In genomic region chr2:3613524-3613905, GRCh38 we compare ENCODE assay signal across 29 cellular contexts. TPM values are rescaled to one million over a fixed set of nuclear protein-coding genes. Genes with fewer than 3 reads are reported as not detected.
DNase-seq lines count a peak whose midpoint lies in the region; ATAC-seq and TF ChIP-seq lines count a peak whose summit lies in the region.
"Had no signal": no experiment of that assay in that cellular context is flagged by ENCODE, and none has a peak within 500 bp of the region (broad histone marks: within the 10 kb centered on the region; RNA-seq: fewer than 3 reads in every experiment).

No MANE protein-coding gene starts in this region.

- H3K4me3 ChIP-seq in Peyer's patch: no peak overlapping the region
- no peak overlapping the region for H3K4me3 ChIP-seq in osteoblast (ENCODE audit: insufficient read depth, low read length)
- H3K4me3 ChIP-seq in upper lobe of right lung: no peak overlapping the region
- H3K4me3 ChIP-seq: GM12878 had no signal

- H3K79me2 ChIP-seq in osteoblast (ENCODE audit: insufficient read depth, low read length): no peaks in the 10 kb centered on the region

- TF ChIP-seq CTCF in Peyer's patch (IDR thresholded peaks at IDR 0.05): no peak
- no peak for TF ChIP-seq CTCF in osteoblast (IDR thresholded peaks at IDR 0.05; ENCODE audit: extremely low read depth, low read depth, low read length)
- no peak for TF ChIP-seq CTCF in upper lobe of right lung (IDR thresholded peaks at IDR 0.05)

- no peak overlapping the region for H2AFZ ChIP-seq in osteoblast (ENCODE audit: low read length)

- H3K4me1 ChIP-seq in Peyer's patch: no peaks in the 10 kb centered on the region
- no peaks in the 10 kb centered on the region for H3K4me1 ChIP-seq in osteoblast (ENCODE audit: insufficient read depth, low read length)
- H3K4me1 ChIP-seq in upper lobe of right lung: no peaks in the 10 kb centered on the region

- no peak overlapping the region for H3K4me2 ChIP-seq in osteoblast (ENCODE audit: insufficient read depth, low read length)

- H3K36me3 ChIP-seq in Peyer's patch (no peaks in the 10 kb centered on the region), osteoblast (ENCODE audit: insufficient read depth, low read length) (no peaks in the 10 kb centered on the region), upper lobe of right lung (no peaks in the 10 kb centered on the region)

- no peaks in the 10 kb centered on the region for H3K27me3 ChIP-seq in Peyer's patch
- H3K27me3 ChIP-seq in osteoblast (ENCODE audit: insufficient read depth, low read length): no peaks in the 10 kb centered on the region
- H3K27me3 ChIP-seq in upper lobe of right lung: no peaks in the 10 kb centered on the region
- H3K27me3 ChIP-seq: BE2C had no signal

- no peaks in the 10 kb centered on the region for H4K20me1 ChIP-seq in osteoblast (ENCODE audit: insufficient read depth, low read length)

- DNase-seq in activated CD4-positive, alpha-beta T cell treated with anti-CD3 and anti-CD28 coated beads for 1 hour: peak; percentile 4
- DNase-seq in activated CD4-positive, alpha-beta T cell treated with anti-CD3 and anti-CD28 coated beads, Interleukin-2, amount 50 U/mL, for 48 hours: no peak
- DNase-seq in Peyer's patch (peak in 2 of 3 donors; percentile 20 to 23), osteoblast (ENCODE audit: insufficient read length, low spot score, missing footprints) (peak; percentile 25), upper lobe of right lung (peak; percentile 20)
- DNase-seq in stimulated activated naive CD8-positive, alpha-beta T cell treated with anti-CD3 and anti-CD28 coated beads, Interleukin-15, Interleukin-2, amounts not matched to agents 100 U/mL and 50 U/mL, for 24 hours: no peak
- no peak for DNase-seq in NK-92 treated with Interleukin-12 subunit alpha and Interleukin-12 subunit beta, amount 100 ng/mL, for 24 hours (lab: John Stamatoyannopoulos, UW)
- DNase-seq: ACHN; BE2C; CD8-positive, alpha-beta memory T cell; DMS 273 treated with DMSO at 0.1 percent for 48 hours; DMS79; EL; GDM1; NCI-H1092; NCI-H1417 treated with DMSO at 0.1 percent for 48 hours; NCI-H1694 treated with DMSO at 0.1 percent for 48 hours; NCI-H2081 treated with DMSO at 0.1 percent for 48 hours; NCI-H2171; NCI-H226; NCI-H510A; NCI-H69; SIG-M5 had no signal

- no peak overlapping the region for H3K27ac ChIP-seq in Peyer's patch
- no peak overlapping the region for H3K27ac ChIP-seq in osteoblast (ENCODE audit: low read depth, low read length)
- H3K27ac ChIP-seq in upper lobe of right lung: no peak overlapping the region
- H3K27ac ChIP-seq: 22Rv1, HL-60 had no signal

- intact Hi-C loops in upper lobe of right lung (cut with DNase I): no loop called here

- ATAC-seq in upper lobe of right lung: no peak
- no peak for ATAC-seq in stimulated activated naive CD8-positive, alpha-beta T cell treated with anti-CD3 and anti-CD28 coated beads, Interleukin-15, Interleukin-2, amounts not matched to agents 100 U/mL and 50 U/mL, for 24 hours
- ATAC-seq: GM12878, HCT116 had no signal

- no peak for TF ChIP-seq POLR2A in Peyer's patch (IDR thresholded peaks at IDR 0.05)

- peaks cover 0 to 5% (median 0%) of the 10 kb centered on the region in 4 donors for H3K9me3 ChIP-seq in Peyer's patch
- H3K9me3 ChIP-seq in osteoblast (ENCODE audit: low read depth, low read length): no peaks in the 10 kb centered on the region
- no peaks in the 10 kb centered on the region for H3K9me3 ChIP-seq in upper lobe of right lung
- H3K9me3 ChIP-seq: BE2C had no signal

RNA-seq across cellular contexts. Expression of gene COLEC11, which starts 18.6 kb away (rescaled TPM):
- total RNA-seq in Peyer's patch (1 to 10 TPM in 2 of 4 donors, under 1 TPM in 1, not detected in 1; 0.70 to 5.8 (median 1.1) TPM), osteoblast (under 0.01 and 0.36 TPM in 2 replicates), upper lobe of right lung (1.5 TPM)

RNA-seq across cellular contexts. Expression of gene RPS7, which starts 38.5 kb away (rescaled TPM):
- total RNA-seq in Peyer's patch: 1,000 to 10,000 TPM in 3 of 4 donors, 100 to 1,000 TPM in 1; 855 to 2,886 (median 1,081) TPM
- total RNA-seq in osteoblast: 1,101 and 1,268 TPM in 2 replicates
- total RNA-seq in upper lobe of right lung: 807 TPM

RNA-seq across cellular contexts. Expression of gene ALLC, which starts 44.5 kb away (rescaled TPM):
- total RNA-seq in Peyer's patch: not detected
- not detected in 2 replicates for total RNA-seq in osteoblast
- total RNA-seq in upper lobe of right lung: not detected
- total RNA-seq: CD8-positive, alpha-beta memory T cell; GM12878; H1; OCI-LY7 had no signal

RNA-seq across cellular contexts. Expression of gene RNASEH1, which starts 55.4 kb away (rescaled TPM):
- total RNA-seq in Peyer's patch: 10 to 100 TPM in 3 of 4 donors, 1 to 10 TPM in 1; 8.2 to 42.9 (median 14.8) TPM
- total RNA-seq in osteoblast: 35.9 and 39.4 TPM in 2 replicates
- total RNA-seq in upper lobe of right lung: 18.6 TPM

Comparison
In these comparisons a context has a peak if more than half of its experiments do, and no peak if none do; other contexts are left out.
1. DNase-seq: peak in activated CD4-positive, alpha-beta T cell treated with anti-CD3 and anti-CD28 coated beads for 1 hour (single experiment), Peyer's patch (2 of 3), osteoblast (single experiment) and upper lobe of right lung (single experiment); none in activated CD4-positive, alpha-beta T cell treated with anti-CD3 and anti-CD28 coated beads, Interleukin-2, amount 50 U/mL, for 48 hours (0 of 2), stimulated activated naive CD8-positive, alpha-beta T cell treated with anti-CD3 and anti-CD28 coated beads, Interleukin-15, Interleukin-2, amounts not matched to agents 100 U/mL and 50 U/mL, for 24 hours (single experiment) and NK-92 treated with Interleukin-12 subunit alpha and Interleukin-12 subunit beta, amount 100 ng/mL, for 24 hours (single experiment).